ENCODE assay signal across 18 cellular contexts in genomic region chr3:425094-425493, GRCh38.
"Had no signal": no experiment of that assay in that cellular context is flagged by ENCODE, and none has a peak within 500 bp of the region (broad histone marks: within the 10 kb centered on the region; RNA-seq: fewer than 3 reads in every experiment).

No MANE protein-coding gene starts in this region.

- ATAC-seq: activated CD8-positive, alpha-beta memory T cell treated with anti-CD3 and anti-CD28 coated beads, Interleukin-2, amount 10 ng/mL, durations not matched to agents 7 days and 5 days; activated T-cell treated with anti-CD3 and anti-CD28 coated beads, Interleukin-2, amount 50 U/mL, for 4 hours; gastroesophageal sphincter; lower lobe of right lung; naive thymus-derived CD4-positive, alpha-beta T cell; right cardiac atrium had no signal

- H3K27ac ChIP-seq: cardiac muscle cell, coronary artery, gastroesophageal sphincter, lower lobe of right lung, stomach, thyroid gland, vagina had no signal

- H3K27me3 ChIP-seq: gastroesophageal sphincter, stomach, thyroid gland, vagina had no signal

- H3K9me3 ChIP-seq: gastroesophageal sphincter, lower lobe of right lung, stomach, thyroid gland, vagina had no signal

- H3K4me1 ChIP-seq: gastroesophageal sphincter, lower lobe of right lung, stomach, thyroid gland, vagina had no signal

- DNase-seq: activated CD4-positive, alpha-beta T cell treated with anti-CD3 and anti-CD28 coated beads, Interleukin-2, amount 50 U/mL, for 48 hours; activated CD4-positive, CD25-positive, alpha-beta regulatory T cell treated with anti-CD3 and anti-CD28 coated beads, Interleukin-2, amount 50 U/mL, for 72 hours; activated CD8-positive, alpha-beta memory T cell treated with anti-CD3 and anti-CD28 coated beads, Interleukin-2, amount 10 ng/mL, durations not matched to agents 7 days and 5 days; activated gamma-delta T cell; activated T-cell treated with anti-CD3 and anti-CD28 coated beads, Interleukin-2, amount 50 U/mL, for 4 hours; aorta; effector CD4-positive, alpha-beta T cell; lower lobe of right lung; naive thymus-derived CD4-positive, alpha-beta T cell; right cardiac atrium; small intestine; stomach; T-helper 9 cell; thyroid gland had no signal

- H3K36me3 ChIP-seq: cardiac muscle cell, gastroesophageal sphincter, lower lobe of right lung, stomach, thyroid gland, vagina had no signal

- H3K4me3 ChIP-seq: cardiac muscle cell, coronary artery, gastroesophageal sphincter, lower lobe of right lung, stomach, thyroid gland, vagina had no signal
